Comparison of ENCODE assay signal across 12 cellular contexts in the genomic region with DNA sequence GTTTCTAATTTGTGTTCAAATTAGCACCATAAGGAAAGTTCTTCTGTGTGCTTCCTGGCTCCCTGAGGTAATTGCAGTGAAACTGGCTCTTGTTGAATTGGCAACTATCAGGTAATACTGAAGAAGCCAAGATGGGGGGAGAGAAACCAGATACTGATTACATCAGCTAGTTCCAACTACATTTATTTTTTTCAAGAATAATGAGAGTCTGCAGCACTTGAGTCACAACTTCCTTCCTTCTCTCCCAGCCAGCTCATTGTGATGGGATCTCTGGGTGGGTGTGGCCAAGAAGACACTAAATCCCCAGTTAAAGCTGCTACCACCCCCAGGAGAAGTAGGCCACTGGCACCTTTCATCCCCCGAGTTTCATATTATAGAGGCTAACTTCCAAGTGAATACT.
DNase-seq lines count a peak whose midpoint lies in the region; ATAC-seq and TF ChIP-seq lines count a peak whose summit lies in the region.
"Had no signal": no experiment of that assay in that cellular context is flagged by ENCODE, and none has a peak within 500 bp of the region (broad histone marks: within the 10 kb centered on the region; RNA-seq: fewer than 3 reads in every experiment).

No MANE protein-coding gene starts in this region.

- peaks cover 23% of the 10 kb centered on the region for H3K4me1 Mint-ChIP-seq in HFFc6 (ENCODE audit: low read depth)
- no peaks in the 10 kb centered on the region for H3K4me1 Mint-ChIP-seq in activated naive CD4-positive, alpha-beta T cell treated with anti-CD3 and anti-CD28 coated beads for 36 hours (ENCODE audit: low read depth)

- peak; percentile 82 for ATAC-seq in RWPE2 (ENCODE audit: low read depth)
- no peak for ATAC-seq in GM21526 (IDR thresholded peaks at IDR 0.05; ENCODE audit: low FRiP score, unreplicated experiment)
- no peak for ATAC-seq in HG02970 (IDR thresholded peaks at IDR 0.05; ENCODE audit: low FRiP score, unreplicated experiment)
- no peak for ATAC-seq in HG02678 (IDR thresholded peaks at IDR 0.05; ENCODE audit: unreplicated experiment)

- peaks cover 24% of the 10 kb centered on the region for H3K9me3 Mint-ChIP-seq in HFFc6
- H3K9me3 Mint-ChIP-seq in activated naive CD4-positive, alpha-beta T cell treated with anti-CD3 and anti-CD28 coated beads for 36 hours, result peaks cover 9% of the 10 kb centered on the region

- H3K36me3 ChIP-seq in RWPE2 (ENCODE audit: low read depth), result no peaks in the 10 kb centered on the region
- H3K36me3 ChIP-seq: BLaER1 had no signal

- intact Hi-C loops in activated naive CD4-positive, alpha-beta T cell treated with anti-CD3 and anti-CD28 coated beads for 36 hours (cut with micrococcal nuclease), result no loop called here

- H3K9me3 ChIP-seq in AG04450 (ENCODE audit: control insufficient read depth, insufficient read depth, low read length), result no peaks in the 10 kb centered on the region; the same call in 1 of the 2 replicates
- H3K9me3 ChIP-seq in RWPE2 (ENCODE audit: severe bottlenecking), result no peaks in the 10 kb centered on the region

- CTCF ChIA-PET in AG04450 (lab: Charles Lee), result interaction anchor here (0.6 to 1.0 kb wide), 3 partner anchors 100 to 207 kb away, joined by 3 to 4 read pairs (median 4); no protein-coding TSS in a partner anchor
- CTCF ChIA-PET in activated naive CD4-positive, alpha-beta T cell treated with anti-CD3 and anti-CD28 coated beads for 36 hours (lab: Charles Lee), result interaction anchor here (0.7 kb wide), 2 partner anchors 21 to 184 kb away, joined by 3 read pairs; no protein-coding TSS in a partner anchor

- H3K27me3 ChIP-seq in AG04450 (ENCODE audit: control insufficient read depth, insufficient read depth, low read length) (no peaks in the 10 kb centered on the region), RWPE2 (ENCODE audit: insufficient read depth, poor library complexity, severe bottlenecking) (no peaks in the 10 kb centered on the region)
- H3K27me3 ChIP-seq: BLaER1 had no signal

- no peak overlapping the region for H3K4me3 ChIP-seq in AG04450 (ENCODE audit: low read depth, low read length)
- no peak overlapping the region for H3K4me3 ChIP-seq in RWPE2 (ENCODE audit: severe bottlenecking)
- H3K4me3 ChIP-seq: BLaER1 had no signal

- no peak overlapping the region for H3K4me3 Mint-ChIP-seq in HFFc6
- no peak overlapping the region for H3K4me3 Mint-ChIP-seq in activated naive CD4-positive, alpha-beta T cell treated with anti-CD3 and anti-CD28 coated beads for 36 hours

- POLR2A ChIA-PET in AG04450 (lab: Yijun Ruan, JAX), result no interaction called here

- TF ChIP-seq CTCF in AG04450 (IDR thresholded peaks at IDR 0.05; ENCODE audit: low read depth, low read length) (no peak), HFFc6 (IDR thresholded peaks at IDR 0.05) (no peak), RWPE2 (IDR thresholded peaks at IDR 0.05; ENCODE audit: poor library complexity, severe bottlenecking) (no peak)

- peaks cover 19% of the 10 kb centered on the region for H3K4me1 ChIP-seq in RWPE2 (ENCODE audit: insufficient read depth, poor library complexity, severe bottlenecking)

- no peaks in the 10 kb centered on the region; the same call in 1 of the 2 replicates for H3K27me3 Mint-ChIP-seq in HFFc6 (ENCODE audit: insufficient read depth)
- H3K27me3 Mint-ChIP-seq in activated naive CD4-positive, alpha-beta T cell treated with anti-CD3 and anti-CD28 coated beads for 36 hours (ENCODE audit: low read depth), result no peaks in the 10 kb centered on the region

- H3K27ac ChIP-seq in AG04450 (ENCODE audit: low read depth, low read length) (no peak overlapping the region), RWPE2 (ENCODE audit: poor library complexity, severe bottlenecking) (peak overlapping the region; percentile 52), epithelial cell of prostate (peak overlapping the region; percentile 62)
- H3K27ac ChIP-seq: BLaER1 had no signal

- H3K27ac Mint-ChIP-seq in HFFc6, result peak overlapping the region; percentile 12
- H3K27ac Mint-ChIP-seq in activated naive CD4-positive, alpha-beta T cell treated with anti-CD3 and anti-CD28 coated beads for 36 hours, result no peak overlapping the region

- peaks cover 24% of the 10 kb centered on the region for H3K36me3 Mint-ChIP-seq in HFFc6 (ENCODE audit: low read depth)
- H3K36me3 Mint-ChIP-seq in activated naive CD4-positive, alpha-beta T cell treated with anti-CD3 and anti-CD28 coated beads for 36 hours (ENCODE audit: low read depth), result peaks cover 1% of the 10 kb centered on the region

- peak; percentile 29 for DNase-seq in AG04450 (ENCODE audit: low read depth, low spot score)
- DNase-seq in HFFc6, result peak; percentile 78
- no peak for DNase-seq in RWPE2 (ENCODE audit: low spot score)
- DNase-seq in epithelial cell of prostate (ENCODE audit: low read depth, low spot score), result peak; percentile 18
- DNase-seq in activated naive CD4-positive, alpha-beta T cell treated with anti-CD3 and anti-CD28 coated beads for 36 hours, result no peak
- DNase-seq: NCI-H1092, NCI-H774, posterior cingulate gyrus had no signal

Comparison
In these comparisons a context has a peak if more than half of its experiments do, and no peak if none do; other contexts are left out.
1. DNase-seq: peak in AG04450 (single experiment), HFFc6 (single experiment) and epithelial cell of prostate (single experiment); none in RWPE2 (single experiment) and activated naive CD4-positive, alpha-beta T cell treated with anti-CD3 and anti-CD28 coated beads for 36 hours (single experiment).